In genomic region chr11:61345954-61346814, GRCh38 we compare ENCODE assay signal across 15 cellular contexts. TPM values are rescaled to one million over a fixed set of nuclear protein-coding genes. Genes with fewer than 3 reads are reported as not detected.
DNase-seq lines count a peak whose midpoint lies in the region; FAIRE-seq and TF ChIP-seq lines count a peak whose summit lies in the region.
"Had no signal": no experiment of that assay in that cellular context is flagged by ENCODE, and none has a peak within 500 bp of the region (broad histone marks: within the 10 kb centered on the region; RNA-seq: fewer than 3 reads in every experiment).

No MANE protein-coding gene starts in this region.

- H3K4me1 ChIP-seq in astrocyte (ENCODE audit: insufficient read depth, low read length) = no peaks in the 10 kb centered on the region
- H3K4me1 ChIP-seq in osteoblast (ENCODE audit: insufficient read depth, low read length) = no peaks in the 10 kb centered on the region

- H3K27me3 Mint-ChIP-seq in astrocyte (ENCODE audit: low read depth, unreplicated experiment) (peaks cover 6% of the 10 kb centered on the region), HFFc6 (ENCODE audit: insufficient read depth) (no peaks in the 10 kb centered on the region; the same call in 1 of the 2 replicates)

- no peaks in the 10 kb centered on the region for H4K20me1 ChIP-seq in astrocyte (ENCODE audit: insufficient read depth, low read length)
- no peaks in the 10 kb centered on the region for H4K20me1 ChIP-seq in osteoblast (ENCODE audit: insufficient read depth, low read length)

- H3K9me3 Mint-ChIP-seq in astrocyte (ENCODE audit: unreplicated experiment) (peaks cover 4% of the 10 kb centered on the region), HFFc6 (no peaks in the 10 kb centered on the region)
- H3K9me3 Mint-ChIP-seq: activated T-cell treated with anti-CD3 and anti-CD28 coated beads, Interleukin-2, amount 50 U/mL, for 4 hours had no signal

- TF ChIP-seq CTCF in astrocyte (IDR thresholded peaks at IDR 0.05; ENCODE audit: insufficient read depth, low read depth, low read length) (no peak), osteoblast (IDR thresholded peaks at IDR 0.05; ENCODE audit: extremely low read depth, low read depth, low read length) (no peak), HFFc6 (IDR thresholded peaks at IDR 0.05) (no peak)

- H3K27ac ChIP-seq in astrocyte (ENCODE audit: low read depth, low read length) (no peak overlapping the region), osteoblast (ENCODE audit: low read depth, low read length) (no peak overlapping the region)
- H3K27ac ChIP-seq: heart right ventricle, WERI-Rb-1 had no signal

- H3K4me1 Mint-ChIP-seq in astrocyte (ENCODE audit: low read depth, unreplicated experiment) (peaks cover 7% of the 10 kb centered on the region), HFFc6 (ENCODE audit: low read depth) (no peaks in the 10 kb centered on the region)

- H2AFZ ChIP-seq in astrocyte (ENCODE audit: low read depth, low read length) = no peak overlapping the region
- no peak overlapping the region for H2AFZ ChIP-seq in osteoblast (ENCODE audit: low read length)

- H3K27me3 ChIP-seq in astrocyte (ENCODE audit: insufficient read depth, low read length) (no peaks in the 10 kb centered on the region), osteoblast (ENCODE audit: insufficient read depth, low read length) (no peaks in the 10 kb centered on the region)
- H3K27me3 ChIP-seq: heart right ventricle had no signal

- peak in 62 of 76 experiments; percentile 13 to 77 (median 47) for DNase-seq in HUDEP-2 (lab: John Stamatoyannopoulos, UW; ENCODE audit: unreplicated experiment in 76 of 76)
- no peak for DNase-seq in astrocyte (ENCODE audit: low read depth)
- DNase-seq in osteoblast (ENCODE audit: insufficient read length, low spot score, missing footprints) = peak; percentile 51
- no peak for DNase-seq in foreskin melanocyte
- no peak for DNase-seq in HPDE6-E6E7 (ENCODE audit: extremely low spot score)
- DNase-seq in HFFc6 = no peak
- DNase-seq: activated T-cell treated with anti-CD3 and anti-CD28 coated beads, Interleukin-2, amount 50 U/mL, for 4 hours; COR-L47; heart right ventricle; left ventricle myocardium superior; NCI-H1105 treated with DMSO at 0.1 percent for 48 hours; NCI-H526; Right ventricle myocardium superior; stimulated activated naive CD4-positive, alpha-beta T cell; WERI-Rb-1 had no signal

- H3K4me2 ChIP-seq in astrocyte (ENCODE audit: low read length) (no peak overlapping the region), osteoblast (ENCODE audit: insufficient read depth, low read length) (no peak overlapping the region)

- H3K36me3 Mint-ChIP-seq in astrocyte (ENCODE audit: low read depth, unreplicated experiment) (peaks cover 19% of the 10 kb centered on the region), HFFc6 (ENCODE audit: low read depth) (no peaks in the 10 kb centered on the region; the same call in 1 of the 2 replicates)

- H3K79me2 ChIP-seq in astrocyte (ENCODE audit: insufficient read depth, low read length) (no peaks in the 10 kb centered on the region), osteoblast (ENCODE audit: insufficient read depth, low read length) (no peaks in the 10 kb centered on the region)

- H3K4me3 Mint-ChIP-seq in astrocyte (ENCODE audit: unreplicated experiment) (no peak overlapping the region), HFFc6 (no peak overlapping the region)
- H3K4me3 Mint-ChIP-seq: activated T-cell treated with anti-CD3 and anti-CD28 coated beads, Interleukin-2, amount 50 U/mL, for 4 hours had no signal

- no peak overlapping the region for H3K4me3 ChIP-seq in astrocyte (ENCODE audit: insufficient read depth, low read depth, low read length)
- no peak overlapping the region for H3K4me3 ChIP-seq in osteoblast (ENCODE audit: insufficient read depth, low read length)
- H3K4me3 ChIP-seq: heart right ventricle had no signal

- no peak overlapping the region for H3K9ac ChIP-seq in astrocyte (ENCODE audit: low read length)

- peaks cover 3% of the 10 kb centered on the region for H3K36me3 ChIP-seq in astrocyte (ENCODE audit: insufficient read depth, low read length)
- H3K36me3 ChIP-seq in osteoblast (ENCODE audit: insufficient read depth, low read length) = peaks cover 34% of the 10 kb centered on the region
- H3K36me3 ChIP-seq: WERI-Rb-1 had no signal

- no peak for FAIRE-seq in astrocyte (lab: Jason Lieb, UNC)

- H3K27ac Mint-ChIP-seq in astrocyte (ENCODE audit: unreplicated experiment) = peak overlapping the region; percentile 41
- H3K27ac Mint-ChIP-seq in HFFc6 = no peak overlapping the region

- H3K9me3 ChIP-seq in astrocyte (ENCODE audit: insufficient read depth, low read depth, low read length) = no peaks in the 10 kb centered on the region
- no peaks in the 10 kb centered on the region for H3K9me3 ChIP-seq in osteoblast (ENCODE audit: low read depth, low read length)
- H3K9me3 ChIP-seq: heart right ventricle had no signal

RNA-seq across cellular contexts. Expression of gene TKFC, which starts 13.2 kb away (rescaled TPM):
- 23.8 and 23.9 TPM in 2 replicates for total RNA-seq in astrocyte
- 21.8 and 30.0 TPM in 2 replicates for total RNA-seq in osteoblast
- 10 to 100 TPM; 27.3 to 43.0 (median 31.8) TPM for total RNA-seq in HFFc6 (2021; fragmentation: NEBNext Ultra II Directional; extraction: Animal tissue kit (Norgen Biotek cat#: 25700))

RNA-seq across cellular contexts. Expression of gene DDB1, which starts 13.3 kb away (rescaled TPM):
- 222 and 251 TPM in 2 replicates for total RNA-seq in astrocyte
- total RNA-seq in osteoblast = 330 and 331 TPM in 2 replicates
- total RNA-seq in HFFc6 (2021; fragmentation: NEBNext Ultra II Directional; extraction: Animal tissue kit (Norgen Biotek cat#: 25700)) = 100 to 1,000 TPM; 241 to 285 (median 267) TPM

RNA-seq across cellular contexts. Expression of gene CYB561A3, which starts 15.5 kb away (rescaled TPM):
- total RNA-seq in astrocyte (26.4 and 29.2 TPM in 2 replicates), osteoblast (149 and 151 TPM in 2 replicates)
- 10 to 100 TPM; 38.7 to 52.8 (median 46.7) TPM for total RNA-seq in HFFc6 (2021; fragmentation: NEBNext Ultra II Directional; extraction: Animal tissue kit (Norgen Biotek cat#: 25700))

RNA-seq across cellular contexts. Expression of gene TMEM138, which starts 16.0 kb away (rescaled TPM):
- 32.9 and 36.8 TPM in 2 replicates for total RNA-seq in astrocyte
- total RNA-seq in osteoblast = 41.3 and 48.3 TPM in 2 replicates
- total RNA-seq in HFFc6 (2021; fragmentation: NEBNext Ultra II Directional; extraction: Animal tissue kit (Norgen Biotek cat#: 25700)) = 10 to 100 TPM; 49.0 to 63.1 (median 58.0) TPM

RNA-seq across cellular contexts. Expression of gene TMEM216, which starts 46.2 kb away (rescaled TPM):
- 7.8 and 8.3 TPM in 2 replicates for total RNA-seq in astrocyte
- total RNA-seq in osteoblast = 5.8 and 8.3 TPM in 2 replicates
- total RNA-seq in HFFc6 (2021; fragmentation: NEBNext Ultra II Directional; extraction: Animal tissue kit (Norgen Biotek cat#: 25700)) = 1 to 10 TPM; 5.9 to 9.5 (median 8.3) TPM

Comparison
In these comparisons a context has a peak if more than half of its experiments do, and no peak if none do; other contexts are left out.
1. DNase-seq: peak in HUDEP-2 (62 of 76) and osteoblast (single experiment); none in astrocyte (single experiment), foreskin melanocyte (single experiment), HPDE6-E6E7 (single experiment) and HFFc6 (single experiment).